22 cellular contexts compared by ENCODE assay signal in genomic region chr11:36309779-36310178, GRCh38. TPM values are rescaled to one million over a fixed set of nuclear protein-coding genes. Genes with fewer than 3 reads are reported as not detected.
A peak's percentile ranks its signal among the peaks of the same experiment; 100 is the strongest.
DNase-seq lines count a peak whose midpoint lies in the region; ATAC-seq, FAIRE-seq and TF ChIP-seq lines count a peak whose summit lies in the region.
"Had no signal": no experiment of that assay in that cellular context is flagged by ENCODE, and none has a peak within 500 bp of the region (broad histone marks: within the 10 kb centered on the region; RNA-seq: fewer than 3 reads in every experiment).

No MANE protein-coding gene starts in this region.

- no peak for TF ChIP-seq RAD21 in GM12878 (IDR thresholded peaks at IDR 0.05; ENCODE audit: insufficient read depth, low read depth, low read length)

- TF ChIP-seq CTCF in GM12878 (IDR thresholded peaks at IDR 0.05 in 2 of 3, conservative IDR thresholded peaks at IDR 0.05 in 1 of 3; ENCODE audit: control insufficient read depth in 2 of 3, extremely low read depth in 1 of 3, insufficient read depth in 1 of 3, low read depth in 3 of 3, low read length in 3 of 3), result no peak
- no peak for TF ChIP-seq CTCF in esophagus squamous epithelium (IDR thresholded peaks at IDR 0.05)
- TF ChIP-seq CTCF in kidney (IDR thresholded peaks at IDR 0.05; ENCODE audit: borderline replicate concordance, extremely low read depth, insufficient read depth), result no peak

- H3K4me1 ChIP-seq in ACC112 (ENCODE audit: control insufficient read depth, insufficient read depth, low read length, unreplicated experiment), result peaks cover 62% of the 10 kb centered on the region
- no peaks in the 10 kb centered on the region for H3K4me1 ChIP-seq in GM12878 (ENCODE audit: control insufficient read depth, insufficient read depth, low read length)
- no peaks in the 10 kb centered on the region for H3K4me1 ChIP-seq in esophagus squamous epithelium
- peaks cover 10% of the 10 kb centered on the region; the same call in 1 of the 2 replicates for H3K4me1 ChIP-seq in GM23248 (ENCODE audit: insufficient read depth)
- peaks cover 0 to 9% of the 10 kb centered on the region in 2 donors for H3K4me1 ChIP-seq in kidney (ENCODE audit: control insufficient read depth in 1 of 2, insufficient read depth in 1 of 2, low read depth in 1 of 2, low read length in 2 of 2)

- H3K36me3 ChIP-seq in ACC112 (ENCODE audit: insufficient read depth, low read length), result no peaks in the 10 kb centered on the region
- no peaks in the 10 kb centered on the region for H3K36me3 ChIP-seq in GM12878 (ENCODE audit: control insufficient read depth in 2 of 2, insufficient read depth in 2 of 2, low read length in 1 of 2)
- H3K36me3 ChIP-seq in esophagus squamous epithelium, result no peaks in the 10 kb centered on the region
- no peaks in the 10 kb centered on the region for H3K36me3 ChIP-seq in GM23248 (ENCODE audit: low read depth)
- no peaks in the 10 kb centered on the region for H3K36me3 ChIP-seq in kidney (ENCODE audit: control insufficient read depth in 1 of 2, insufficient read depth in 2 of 2, low read length in 2 of 2)

- POLR2A ChIA-PET in GM12878 (lab: Charles Lee), result no interaction called here

- H3K9ac ChIP-seq in GM12878 (ENCODE audit: control insufficient read depth, insufficient read depth, low read length), result no peak overlapping the region
- H3K9ac ChIP-seq in GM23248, result no peak overlapping the region
- no peak overlapping the region for H3K9ac ChIP-seq in kidney (ENCODE audit: low read length in 2 of 2)

- peak overlapping the region; percentile 48 for H3K27ac ChIP-seq in ACC112 (ENCODE audit: low read depth, low read length)
- no peak overlapping the region for H3K27ac ChIP-seq in GM12878 (ENCODE audit: control insufficient read depth, insufficient read depth)
- no peak overlapping the region for H3K27ac ChIP-seq in esophagus squamous epithelium
- no peak overlapping the region for H3K27ac ChIP-seq in GM23248
- no peak overlapping the region for H3K27ac ChIP-seq in kidney (ENCODE audit: low read depth in 2 of 2, low read length in 2 of 2)

- in situ Hi-C loops in GM12878 (cut with MboI) (loop anchor here (10.0 kb wide), 1 partner anchor 165 kb away; no protein-coding TSS in a partner anchor), GM23248 (cut with MboI) (no loop called here)

- SMC1A ChIA-PET in GM12878 (lab: Charles Lee; ENCODE audit: uncharacterized antibody, unreplicated experiment), result interaction anchor here (1.1 to 3.3 kb wide), 2 partner anchors 169 kb away, joined by 4 to 44 read pairs; no protein-coding TSS in a partner anchor

- FAIRE-seq in GM12878 (lab: Jason Lieb, UNC) (peak; percentile 52), RCC 7860 (lab: Jason Lieb, UNC) (no peak), kidney (lab: Jason Lieb, UNC) (no peak)
- FAIRE-seq: GM18507, H1 had no signal

- no peaks in the 10 kb centered on the region for H3K79me2 ChIP-seq in ACC112 (ENCODE audit: control insufficient read depth, insufficient read depth, low read length, unreplicated experiment)
- H3K79me2 ChIP-seq in GM12878 (ENCODE audit: control insufficient read depth, insufficient read depth, low read length), result no peaks in the 10 kb centered on the region
- no peaks in the 10 kb centered on the region for H3K79me2 ChIP-seq in GM23248 (ENCODE audit: insufficient read depth)

- H2AFZ ChIP-seq in ACC112 (ENCODE audit: low read length, unreplicated experiment), result no peak overlapping the region
- no peak overlapping the region for H2AFZ ChIP-seq in GM12878 (ENCODE audit: control insufficient read depth, low read depth, low read length)
- no peak overlapping the region for H2AFZ ChIP-seq in GM23248

- intact Hi-C loops in GM12878 (cut with micrococcal nuclease; ENCODE audit: unreplicated experiment) (no loop called here), esophagus squamous epithelium (cut with DNase I) (no loop called here), kidney (cut with DNase I) (no loop called here), head of caudate nucleus (cut with DNase I) (no loop called here)

- 16% methylated on average over 4 of the region's 4 CpGs for WGBS in GM12878 (ENCODE audit: insufficient coverage, insufficient replicate concordance, low lambda C conversion rate, missing lambda C conversion rate)
- WGBS in esophagus squamous epithelium, 2 donors, result 86 to 89% methylated on average over 4 of the region's 4 CpGs
- WGBS in GM23248 (ENCODE audit: low coverage in 1 of 2, low lambda C conversion rate in 2 of 2, missing lambda C conversion rate in 2 of 2), 2 experiments, result 62 to 67% methylated on average over 4 of the region's 4 CpGs

- H3K9me3 ChIP-seq in GM12878 (replicated peaks; ENCODE audit: control insufficient read depth, insufficient read depth, low read length) (no peaks in the 10 kb centered on the region), esophagus squamous epithelium (no peaks in the 10 kb centered on the region), GM23248 (ENCODE audit: low read depth) (no peaks in the 10 kb centered on the region), kidney (ENCODE audit: control insufficient read depth in 1 of 2, low read length in 2 of 2) (no peaks in the 10 kb centered on the region)

- no peaks in the 10 kb centered on the region for H3K9me2 ChIP-seq in GM23248 (ENCODE audit: insufficient read depth)

- no peak for TF ChIP-seq EP300 in GM12878 (IDR thresholded peaks at IDR 0.05; ENCODE audit: borderline replicate concordance in 1 of 2, control insufficient read depth in 1 of 2, low read depth in 2 of 2, low read length in 2 of 2)

- H4K20me1 ChIP-seq in GM12878 (ENCODE audit: control insufficient read depth, insufficient read depth) (no peaks in the 10 kb centered on the region), GM23248 (ENCODE audit: insufficient read depth) (no peaks in the 10 kb centered on the region)

- H3K4me3 ChIP-seq in ACC112 (ENCODE audit: low read depth, low read length) (no peak overlapping the region), GM12878 (no peak overlapping the region), esophagus squamous epithelium (no peak overlapping the region), GM23248 (no peak overlapping the region), kidney (ENCODE audit: low read length in 2 of 2) (no peak overlapping the region)

- ATAC-seq in GM12878, result no peak
- ATAC-seq: Panc1, Right ventricle myocardium inferior had no signal

- DNase-seq in H4 (ENCODE audit: low spot score), result peak; percentile 28
- no peak for DNase-seq in GM12878 (ENCODE audit: low read depth, low spot score)
- peak; percentile 10 for DNase-seq in esophagus squamous epithelium (lab: John Stamatoyannopoulos, UW)
- no peak for DNase-seq in RCC 7860 (ENCODE audit: low spot score)
- no peak for DNase-seq in GM23248
- no peak for DNase-seq in kidney
- no peak for DNase-seq in head of caudate nucleus
- DNase-seq: CD4-positive, alpha-beta T cell; COR-L47; DMS 273 treated with DMSO at 0.1 percent for 48 hours; DMS79 treated with DMSO at 0.1 percent for 48 hours; NCI-H1092; NCI-H1436; NCI-H1930; NCI-H2227 treated with DMSO at 0.1 percent for 48 hours; NCI-H510A treated with DMSO at 0.1 percent for 48 hours; NCI-H774 had no signal

- TF ChIP-seq POLR2A in GM12878 (IDR thresholded peaks at IDR 0.05; ENCODE audit: low read depth, low read length) (no peak), esophagus squamous epithelium (IDR thresholded peaks at IDR 0.05) (no peak)

- H3K4me2 ChIP-seq in GM12878 (ENCODE audit: control insufficient read depth, insufficient read depth) (no peak overlapping the region), GM23248 (ENCODE audit: unreplicated experiment) (no peak overlapping the region)

- H3F3A ChIP-seq in GM23248 (ENCODE audit: insufficient read depth), result no peaks in the 10 kb centered on the region

- RAD21 ChIA-PET in GM12878 (lab: Charles Lee; ENCODE audit: unreplicated experiment), result no interaction called here

- H3K27me3 ChIP-seq in ACC112 (ENCODE audit: insufficient read depth, low read length) (peaks cover 10% of the 10 kb centered on the region; the same call in 1 of the 2 replicates), GM12878 (replicated peaks in 1 of 2; ENCODE audit: control insufficient read depth in 2 of 2, insufficient read depth in 2 of 2, low read length in 1 of 2) (peaks cover 0 to 2% of the 10 kb centered on the region in 2 experiments; a peak in 1 of 4 replicates), esophagus squamous epithelium (peaks cover 0 to 12% (median 0%) of the 10 kb centered on the region in 4 donors), GM23248 (replicated peaks; ENCODE audit: insufficient read depth) (peaks cover 17% of the 10 kb centered on the region; the same call in 1 of the 2 replicates)

- CTCF ChIA-PET in GM12878 (lab: Yijun Ruan, JAX), result interaction anchor here (0.9 to 2.0 kb wide), 4 partner anchors 17 to 169 kb away, joined by 4 to 10 read pairs (median 6); no protein-coding TSS in a partner anchor

- BruUV-seq in GM12878 (replicated peaks; lab: Mats Ljungman, UMichigan), result no TSS peak

RNA-seq across cellular contexts. Expression of gene PRR5L, which starts 13.7 kb away (rescaled TPM):
- 38.2 and 75.8 TPM in 2 replicates for total RNA-seq in H4 (2014; rRNA removed; shearing (Covaris generic))
- total RNA-seq in GM12878 (2013; cell fraction: nucleolus; rRNA removed), result 2.9 and 5.1 TPM in 2 replicates
- total RNA-seq in GM12878 (2014; rRNA removed), result 1.3 and 1.7 TPM in 2 replicates
- 0.67 and 1.1 TPM in 2 replicates for total RNA-seq in GM12878 (2014; rRNA removed; fragmentation: Illumina TruSeq; extraction: Trizol)
- 0.58 and 1.5 TPM in 2 replicates for total RNA-seq in GM12878 (2021)
- 0.35 TPM for polyA plus RNA-seq in GM12878 (2011; ENCODE audit: low read depth)
- 2.3 and 4.2 TPM in 2 replicates for polyA plus RNA-seq in GM12878 (2011; rRNA removed)
- 3.2 and 4.4 TPM in 2 replicates for polyA plus RNA-seq in GM12878 (2011; cell fraction: cytosol; rRNA removed)
- 7.5 and 10.8 TPM in 2 replicates for polyA plus RNA-seq in GM12878 (2011; cell fraction: nucleus; rRNA removed)
- 0.46 and 0.51 TPM in 2 replicates for polyA plus RNA-seq in GM12878 (2012)
- polyA plus RNA-seq in GM12878 (2014; fragmentation: Illumina TruSeq; extraction: Trizol), result 0.60 and 0.93 TPM in 2 replicates
- polyA plus RNA-seq in GM12878 (2014; fragmentation: Nextera tagmentation; extraction: Ambion mirVana), result under 1 TPM; 0.11 to 0.24 TPM
- 0.47 and 1.3 TPM in 2 replicates for polyA plus RNA-seq in GM12878 (2014; rRNA removed)
- polyA plus RNA-seq in GM12878 (2016; fragmentation: Nextera tagmentation; extraction: Ambion mirVana), result under 1 TPM in 1 of 2 experiments, not detected in 1; 0.24 TPM
- 6.6 and 8.1 TPM in 2 replicates for polyA minus RNA-seq in GM12878 (2011; rRNA and poly(A)+ RNA removed)
- polyA minus RNA-seq in GM12878 (2011; cell fraction: cytosol; rRNA and poly(A)+ RNA removed), result 1.2 and 5.4 TPM in 2 replicates
- polyA minus RNA-seq in GM12878 (2011; cell fraction: nucleus; rRNA and poly(A)+ RNA removed), result 3.6 and 12.3 TPM in 2 replicates
- total RNA-seq in esophagus squamous epithelium, result 1 to 10 TPM; 1.4 to 5.7 (median 1.8) TPM
- 26.7 and 29.8 TPM in 2 replicates for total RNA-seq in GM23248 (2014; rRNA removed; shearing (Covaris generic))
- 6.9 and 9.0 TPM in 2 replicates for polyA plus RNA-seq in GM23248 (2016; fragmentation: Nextera tagmentation; extraction: Ambion mirVana)
- total RNA-seq in kidney, result 17.5 TPM
- 6.3 TPM for polyA plus RNA-seq in kidney (ENCODE audit: insufficient read depth, low read depth, low replicate concordance)

RNA-seq across cellular contexts. Expression of gene COMMD9, which starts 20.6 kb away (rescaled TPM):
- 69.1 and 74.5 TPM in 2 replicates for total RNA-seq in H4 (2014; rRNA removed; shearing (Covaris generic))
- total RNA-seq in GM12878 (2013; cell fraction: nucleolus; rRNA removed), result 11.6 and 13.9 TPM in 2 replicates
- total RNA-seq in GM12878 (2014; rRNA removed) (39.0 and 41.9 TPM in 2 replicates), GM12878 (2014; rRNA removed; fragmentation: Illumina TruSeq; extraction: Trizol) (26.6 and 31.4 TPM in 2 replicates), GM12878 (2021) (47.3 and 47.4 TPM in 2 replicates), esophagus squamous epithelium (10 to 100 TPM; 25.9 to 37.9 (median 37.1) TPM), kidney (64.7 TPM)
- 9.5 TPM for polyA plus RNA-seq in GM12878 (2011; ENCODE audit: low read depth)
- polyA plus RNA-seq in GM12878 (2011; rRNA removed) (26.8 and 38.6 TPM in 2 replicates), GM12878 (2014; fragmentation: Illumina TruSeq; extraction: Trizol) (41.9 and 55.9 TPM in 2 replicates), GM12878 (2014; fragmentation: Nextera tagmentation; extraction: Ambion mirVana) (100 to 1,000 TPM; 102 to 119 TPM), GM12878 (2014; rRNA removed) (49.8 and 56.4 TPM in 2 replicates), GM12878 (2016; fragmentation: Nextera tagmentation; extraction: Ambion mirVana) (10 to 100 TPM; 77.7 to 78.7 TPM), GM23248 (2016; fragmentation: Nextera tagmentation; extraction: Ambion mirVana) (85.3 and 92.7 TPM in 2 replicates), kidney (ENCODE audit: insufficient read depth, low read depth, low replicate concordance) (182 TPM)
- 32.5 and 52.8 TPM in 2 replicates for polyA plus RNA-seq in GM12878 (2011; cell fraction: cytosol; rRNA removed)
- polyA plus RNA-seq in GM12878 (2011; cell fraction: nucleus; rRNA removed), result 31.8 and 39.6 TPM in 2 replicates
- 22.3 and 27.3 TPM in 2 replicates for polyA plus RNA-seq in GM12878 (2012)
- 26.9 and 34.7 TPM in 2 replicates for polyA minus RNA-seq in GM12878 (2011; rRNA and poly(A)+ RNA removed)
- 7.6 and 12.8 TPM in 2 replicates for polyA minus RNA-seq in GM12878 (2011; cell fraction: cytosol; rRNA and poly(A)+ RNA removed)
- 5.2 and 8.6 TPM in 2 replicates for polyA minus RNA-seq in GM12878 (2011; cell fraction: nucleus; rRNA and poly(A)+ RNA removed)
- total RNA-seq in GM23248 (2014; rRNA removed; shearing (Covaris generic)), result 42.2 and 44.0 TPM in 2 replicates

Comparison
In these comparisons a context has a peak if more than half of its experiments do, and no peak if none do; other contexts are left out.
1. DNase-seq: peak in H4 (single experiment) and esophagus squamous epithelium (single experiment); none in GM12878 (single experiment), RCC 7860 (single experiment), GM23248 (single experiment), kidney (single experiment) and head of caudate nucleus (0 of 42).